9 cellular contexts compared by ENCODE assay signal in the genomic region with DNA sequence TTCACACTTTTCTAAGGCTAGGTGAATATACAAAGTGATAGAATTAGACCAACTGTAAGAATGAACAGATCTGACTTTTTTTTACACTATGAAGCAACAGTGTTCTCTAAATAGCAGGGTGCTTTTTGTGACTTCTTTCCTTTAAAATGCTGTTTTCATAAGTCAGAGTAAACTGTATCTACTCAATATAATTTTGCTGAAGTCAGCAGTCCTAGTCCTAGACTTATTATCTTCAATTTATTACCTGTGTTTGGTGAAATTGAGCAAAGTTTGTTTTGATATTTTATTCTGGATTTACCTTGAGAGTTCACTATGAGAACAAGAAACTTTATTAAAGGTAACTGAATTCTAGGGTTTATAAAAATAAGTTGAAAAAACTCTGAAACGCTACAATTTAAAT.
"Had no signal": no experiment of that assay in that cellular context is flagged by ENCODE, and none has a peak within 500 bp of the region (broad histone marks: within the 10 kb centered on the region; RNA-seq: fewer than 3 reads in every experiment).

No MANE protein-coding gene starts in this region.

- FAIRE-seq: H54, HTR-8/SVneo had no signal

- H3K27ac ChIP-seq: GM23248, KMS-11 had no signal

- H2AFZ ChIP-seq: GM23248 had no signal

- DNase-seq: GM23248, GOT3, H9, HCEC 1CT, Karpas-422, KBM-7 had no signal

- H3K4me3 ChIP-seq: GM23248 had no signal

- H3K9ac ChIP-seq: GM23248, KMS-11 had no signal

- H3K4me2 ChIP-seq: KMS-11 had no signal
